In the genomic region with DNA sequence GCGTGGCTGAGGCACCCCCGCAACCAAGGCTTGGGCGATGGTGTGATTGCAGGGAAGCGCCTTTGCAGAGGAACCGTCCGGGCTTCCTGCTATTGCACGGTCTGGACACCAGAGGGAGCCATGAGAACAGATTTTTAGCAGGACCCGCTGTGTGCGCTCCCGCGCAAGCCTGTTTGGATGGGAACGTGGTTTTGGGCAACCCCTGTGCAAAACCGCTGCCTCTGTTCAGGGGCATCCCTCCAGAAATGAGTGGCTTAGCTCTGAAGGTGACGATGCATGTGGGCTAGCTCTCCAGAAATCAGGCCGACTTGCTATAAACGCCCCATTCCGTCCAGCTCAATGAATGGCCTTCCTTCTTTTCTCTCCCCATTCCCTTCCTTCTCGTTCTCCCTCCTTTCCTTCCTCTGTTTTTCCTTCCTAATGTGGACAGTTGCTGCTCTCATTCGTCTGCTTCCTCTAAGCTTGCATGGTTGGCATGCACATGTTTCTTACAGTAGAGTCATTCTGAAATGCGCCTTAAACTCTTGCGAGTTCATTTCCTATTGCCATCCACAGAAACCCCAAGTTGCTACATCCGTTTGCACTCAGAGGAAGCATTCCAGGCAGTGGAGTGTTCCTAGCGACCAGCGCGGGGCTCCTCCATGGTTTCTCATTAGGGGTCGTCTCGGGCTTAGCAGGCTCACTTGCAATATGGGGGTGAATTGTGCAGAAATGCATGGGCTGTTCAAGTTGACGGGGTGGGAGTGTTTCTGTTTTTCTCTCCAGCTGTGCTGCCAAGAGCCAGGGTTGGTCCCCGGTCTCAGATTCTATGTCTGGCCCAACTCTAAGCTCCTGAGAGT, we compare ENCODE assay signal across 8 cellular contexts.
DNase-seq lines count a peak whose midpoint lies in the region; ATAC-seq lines count a peak whose summit lies in the region.

No MANE protein-coding gene starts in this region.

- H3K9me3 ChIP-seq in muscle layer of duodenum (ENCODE audit: control insufficient read depth in 1 of 2, low read length in 2 of 2): no peaks in the 10 kb centered on the region

- H3K36me3 ChIP-seq in muscle layer of duodenum (ENCODE audit: control insufficient read depth in 1 of 2, insufficient read depth in 2 of 2, low read length in 2 of 2): no peaks in the 10 kb centered on the region

- ATAC-seq in HG03066 (IDR thresholded peaks at IDR 0.05; ENCODE audit: low read depth, unreplicated experiment): peak; percentile 89

- H3K4me3 ChIP-seq in muscle layer of duodenum (ENCODE audit: low read depth in 1 of 2, low read length in 2 of 2): peak overlapping the region; percentile 42 to 56

- H3K27me3 ChIP-seq in muscle layer of duodenum (ENCODE audit: low read depth, low read length): no peaks in the 10 kb centered on the region

- DNase-seq in NCI-H1417 (lab: John Stamatoyannopoulos, UW) (peak; percentile 66 to 83 (median 79)), NCI-H1417 treated with DMSO at 0.1 percent for 48 hours (lab: John Stamatoyannopoulos, UW) (no peak), NCI-H82 (lab: John Stamatoyannopoulos, UW) (peak; percentile 82), epithelial cell of prostate (ENCODE audit: low read depth, low spot score) (peak; percentile 1)
- peak; percentile 19 for DNase-seq in activated CD8-positive, alpha-beta memory T cell treated with anti-CD3 and anti-CD28 coated beads, Interleukin-2, amount 50 U/mL, for 24 hours (ENCODE audit: extremely low read depth)
- DNase-seq in stimulated activated CD8-positive, alpha-beta memory T cell treated with anti-CD3 and anti-CD28 coated beads, Interleukin-4, amount 100 ng/mL, for 24 hours (ENCODE audit: low read depth): peak; percentile 25

- H3K27ac ChIP-seq in epithelial cell of prostate (no peak overlapping the region), muscle layer of duodenum (ENCODE audit: low read length) (no peak overlapping the region)

- peaks cover 0 to 5% of the 10 kb centered on the region in 2 donors for H3K4me1 ChIP-seq in muscle layer of duodenum (ENCODE audit: control insufficient read depth in 1 of 2, insufficient read depth in 2 of 2, low read length in 2 of 2)
